ENCODE assay signal across 13 cellular contexts in genomic region chr7:69067397-69067796, GRCh38.
DNase-seq lines count a peak whose midpoint lies in the region; ATAC-seq, FAIRE-seq and TF ChIP-seq lines count a peak whose summit lies in the region.
"Had no signal": no experiment of that assay in that cellular context is flagged by ENCODE, and none has a peak within 500 bp of the region (broad histone marks: within the 10 kb centered on the region; RNA-seq: fewer than 3 reads in every experiment).

No MANE protein-coding gene starts in this region.

- no peaks in the 10 kb centered on the region for H3K79me1 ChIP-seq in H1 (ENCODE audit: low read depth, low read length)

- intact Hi-C loops in left cardiac atrium (cut with DNase I): no loop called here

- no peak overlapping the region for H3K14ac ChIP-seq in H1 (ENCODE audit: insufficient read length)

- H2BK20ac ChIP-seq in H1 (ENCODE audit: low read length): no peak overlapping the region

- H3K4me2 ChIP-seq in H1 (ENCODE audit: insufficient read depth in 1 of 2, low read depth in 2 of 2, low read length in 2 of 2): no peak overlapping the region

- no peak overlapping the region for H2BK12ac ChIP-seq in H1 (ENCODE audit: low read depth, low read length)

- H2AFZ ChIP-seq in H1 (ENCODE audit: low read length): no peak overlapping the region

- peak; percentile 85 for FAIRE-seq in H1 (lab: Jason Lieb, UNC)

- no peak overlapping the region for H3K4me3 ChIP-seq in H1 (ENCODE audit: extremely low read depth in 1 of 4, insufficient read depth in 2 of 4, low read depth in 3 of 4, low read length in 4 of 4)
- H3K4me3 ChIP-seq: vagina had no signal

- peaks cover 3% of the 10 kb centered on the region for H3K27me3 Mint-ChIP-seq in progenitor cell of endocrine pancreas
- H3K27me3 Mint-ChIP-seq: activated CD8-positive, alpha-beta memory T cell treated with anti-CD3 and anti-CD28 coated beads, Interleukin-2, amount 10 ng/mL, durations not matched to agents 7 days and 5 days had no signal

- TF ChIP-seq EP300 in H1 (IDR thresholded peaks at IDR 0.05; ENCODE audit: borderline replicate concordance in 1 of 2, low read depth in 2 of 2, low read length in 2 of 2): no peak

- H3K18ac ChIP-seq in H1 (ENCODE audit: extremely low read depth, low read length): no peak overlapping the region

- H3K27me3 ChIP-seq in H1 (replicated peaks in 1 of 4; ENCODE audit: control insufficient read depth in 3 of 4, extremely low read depth in 1 of 4, insufficient read depth in 3 of 4, low read length in 3 of 4): no peaks in the 10 kb centered on the region
- H3K27me3 ChIP-seq: vagina had no signal

- CTCF ChIA-PET in H1 (lab: Charles Lee; ENCODE audit: partially characterized antibody) (interaction anchor here (0.6 to 1.7 kb wide), 26 partner anchors 9 to 954 kb away, joined by 3 to 8 read pairs (median 3); no protein-coding TSS in a partner anchor), GM10248 (lab: Yijun Ruan, JAX) (no interaction called here)

- H3K9ac ChIP-seq in H1 (replicated peaks in 1 of 4; ENCODE audit: extremely low read depth in 1 of 4, low read depth in 3 of 4, low read length in 3 of 4): no peak overlapping the region

- H4K5ac ChIP-seq in H1 (ENCODE audit: insufficient read length, low read depth, low read length): no peak overlapping the region

- H4K20me1 ChIP-seq in H1 (replicated peaks in 1 of 2; ENCODE audit: control insufficient read depth in 1 of 2, insufficient read depth in 2 of 2, low read length in 2 of 2): no peaks in the 10 kb centered on the region

- no peak overlapping the region for H2BK120ac ChIP-seq in H1 (replicated peaks; ENCODE audit: low read depth, low read length)

- no peak for TF ChIP-seq POLR2A in H1 (IDR thresholded peaks at IDR 0.05; ENCODE audit: control extremely low read depth in 1 of 2, low read depth in 2 of 2, low read length in 2 of 2)

- peak; percentile 93 to 95 for TF ChIP-seq RAD21 in H1 (IDR thresholded peaks at IDR 0.05 in 1 of 2, conservative IDR thresholded peaks at IDR 0.05 in 1 of 2; ENCODE audit: low read depth in 2 of 2, low read length in 2 of 2)

- no peak overlapping the region for H2BK15ac ChIP-seq in H1 (ENCODE audit: low read length)

- no peaks in the 10 kb centered on the region for H3K4me1 Mint-ChIP-seq in progenitor cell of endocrine pancreas (ENCODE audit: low read depth)
- H3K4me1 Mint-ChIP-seq: activated CD8-positive, alpha-beta memory T cell treated with anti-CD3 and anti-CD28 coated beads, Interleukin-2, amount 10 ng/mL, durations not matched to agents 7 days and 5 days; nephron had no signal

- H3K9me3 Mint-ChIP-seq in progenitor cell of endocrine pancreas (ENCODE audit: low read depth): peaks cover 26% of the 10 kb centered on the region

- H3K56ac ChIP-seq in H1 (replicated peaks; ENCODE audit: insufficient read length, low read depth, low read length): no peak overlapping the region

- H3K4me1 ChIP-seq in H1 (replicated peaks in 1 of 4; ENCODE audit: control insufficient read depth in 3 of 4, insufficient read depth in 4 of 4, low read length in 3 of 4): no peaks in the 10 kb centered on the region
- H3K4me1 ChIP-seq: vagina had no signal

- no peak overlapping the region for H3K4me3 Mint-ChIP-seq in progenitor cell of endocrine pancreas (ENCODE audit: low read depth)
- H3K4me3 Mint-ChIP-seq: activated CD8-positive, alpha-beta memory T cell treated with anti-CD3 and anti-CD28 coated beads, Interleukin-2, amount 10 ng/mL, durations not matched to agents 7 days and 5 days; nephron had no signal

- DNase-seq in SHP77 (lab: John Stamatoyannopoulos, UW): peak; percentile 22 to 24
- DNase-seq in SHP77 treated with DMSO at 0.1 percent for 48 hours (lab: John Stamatoyannopoulos, UW): no peak
- peak; percentile 37 for DNase-seq in NCI-H2029 (lab: John Stamatoyannopoulos, UW)
- peak; percentile 62 to 75 for DNase-seq in H1 (ENCODE audit: low read depth in 1 of 2, low spot score in 2 of 2)
- no peak for DNase-seq in progenitor cell of endocrine pancreas (ENCODE audit: low spot score, unreplicated experiment)
- no peak for DNase-seq in GM10248 (ENCODE audit: extremely low spot score)
- no peak for DNase-seq in left cardiac atrium
- DNase-seq: activated CD8-positive, alpha-beta memory T cell treated with anti-CD3 and anti-CD28 coated beads, Interleukin-2, amount 10 ng/mL, durations not matched to agents 7 days and 5 days; foreskin melanocyte; HCEC 1CT had no signal

- H2AK5ac ChIP-seq in H1 (ENCODE audit: low read depth, low read length): no peak overlapping the region

- 0 out of 8 replicates have a peak, but pooled peaks cover 0 to 2% (median 0%) of the 10 kb centered on the region in 4 experiments for H3K36me3 ChIP-seq in H1 (ENCODE audit: control insufficient read depth in 2 of 4, insufficient read depth in 4 of 4, low read length in 3 of 4)
- H3K36me3 ChIP-seq: vagina had no signal

- ATAC-seq in GM19328 (IDR thresholded peaks at IDR 0.05; ENCODE audit: unreplicated experiment) (no peak), left cardiac atrium (no peak)
- ATAC-seq: activated CD8-positive, alpha-beta memory T cell treated with anti-CD3 and anti-CD28 coated beads, Interleukin-2, amount 10 ng/mL, durations not matched to agents 7 days and 5 days had no signal

- peaks cover 3% of the 10 kb centered on the region for H3K36me3 Mint-ChIP-seq in progenitor cell of endocrine pancreas (ENCODE audit: insufficient read depth)
- H3K36me3 Mint-ChIP-seq: activated CD8-positive, alpha-beta memory T cell treated with anti-CD3 and anti-CD28 coated beads, Interleukin-2, amount 10 ng/mL, durations not matched to agents 7 days and 5 days had no signal

- no peak overlapping the region for H2BK5ac ChIP-seq in H1 (ENCODE audit: low read depth, low read length)

- H3K9me3 ChIP-seq in H1 (ENCODE audit: insufficient read depth in 2 of 2, low read depth in 1 of 2, low read length in 1 of 2): peaks cover 7 to 9% of the 10 kb centered on the region in 2 experiments
- H3K9me3 ChIP-seq: vagina had no signal

- 44% methylated on average over 3 of the region's 3 CpGs; no CpG with 5 or more reads in 1 of the 2 experiments for WGBS in H1 (ENCODE audit: extremely low coverage in 1 of 2, insufficient coverage in 1 of 2, insufficient read length in 1 of 2, insufficient replicate concordance in 2 of 2, low coverage in 1 of 2, low lambda C conversion rate in 2 of 2, missing lambda C conversion rate in 1 of 2), 2 experiments

- POLR2A ChIA-PET in H1 (lab: Charles Lee; ENCODE audit: partially characterized antibody) (no interaction called here), GM10248 (lab: Yijun Ruan, JAX) (no interaction called here)

- TF ChIP-seq CTCF in H1 (IDR thresholded peaks at IDR 0.05; ENCODE audit: control extremely low read depth in 1 of 3, insufficient read depth in 1 of 3, low read depth in 1 of 3, low read length in 3 of 3) (peak; percentile 89 to 95 (median 92)), progenitor cell of endocrine pancreas (IDR thresholded peaks at IDR 0.05; ENCODE audit: unreplicated experiment) (peak; percentile 65), GM10248 (IDR thresholded peaks at IDR 0.05; ENCODE audit: control extremely low read depth, extremely low read depth, low read depth, missing control alignments) (no peak)

- H3K79me2 ChIP-seq in H1 (ENCODE audit: control insufficient read depth in 1 of 2, insufficient read depth in 2 of 2, low read length in 2 of 2): no peaks in the 10 kb centered on the region

- H4K8ac ChIP-seq in H1 (ENCODE audit: extremely low read depth, insufficient read depth, low read length): no peak overlapping the region

- H3K27ac ChIP-seq in H1 (ENCODE audit: low read depth, low read length): no peak overlapping the region
- H3K27ac ChIP-seq: vagina had no signal

- no peak overlapping the region for H4K91ac ChIP-seq in H1 (replicated peaks; ENCODE audit: insufficient read length, low read length)

- no peak overlapping the region for H3K27ac Mint-ChIP-seq in progenitor cell of endocrine pancreas
- H3K27ac Mint-ChIP-seq: activated CD8-positive, alpha-beta memory T cell treated with anti-CD3 and anti-CD28 coated beads, Interleukin-2, amount 10 ng/mL, durations not matched to agents 7 days and 5 days; nephron had no signal

- no peaks in the 10 kb centered on the region for H3K23me2 ChIP-seq in H1 (ENCODE audit: low read depth, low read length)

- H3K4ac ChIP-seq in H1 (replicated peaks; ENCODE audit: insufficient read length, low read depth, low read length): no peak overlapping the region

- H3K23ac ChIP-seq in H1 (ENCODE audit: insufficient read length): no peak overlapping the region

Comparison
In these comparisons a context has a peak if more than half of its experiments do, and no peak if none do; other contexts are left out.
1. DNase-seq: peak in SHP77 (2 of 2), NCI-H2029 (single experiment) and H1 (2 of 2); none in SHP77 treated with DMSO at 0.1 percent for 48 hours (single experiment), progenitor cell of endocrine pancreas (single experiment), GM10248 (single experiment) and left cardiac atrium (single experiment).